1 cellular context compared by ENCODE assay signal in the genomic region with DNA sequence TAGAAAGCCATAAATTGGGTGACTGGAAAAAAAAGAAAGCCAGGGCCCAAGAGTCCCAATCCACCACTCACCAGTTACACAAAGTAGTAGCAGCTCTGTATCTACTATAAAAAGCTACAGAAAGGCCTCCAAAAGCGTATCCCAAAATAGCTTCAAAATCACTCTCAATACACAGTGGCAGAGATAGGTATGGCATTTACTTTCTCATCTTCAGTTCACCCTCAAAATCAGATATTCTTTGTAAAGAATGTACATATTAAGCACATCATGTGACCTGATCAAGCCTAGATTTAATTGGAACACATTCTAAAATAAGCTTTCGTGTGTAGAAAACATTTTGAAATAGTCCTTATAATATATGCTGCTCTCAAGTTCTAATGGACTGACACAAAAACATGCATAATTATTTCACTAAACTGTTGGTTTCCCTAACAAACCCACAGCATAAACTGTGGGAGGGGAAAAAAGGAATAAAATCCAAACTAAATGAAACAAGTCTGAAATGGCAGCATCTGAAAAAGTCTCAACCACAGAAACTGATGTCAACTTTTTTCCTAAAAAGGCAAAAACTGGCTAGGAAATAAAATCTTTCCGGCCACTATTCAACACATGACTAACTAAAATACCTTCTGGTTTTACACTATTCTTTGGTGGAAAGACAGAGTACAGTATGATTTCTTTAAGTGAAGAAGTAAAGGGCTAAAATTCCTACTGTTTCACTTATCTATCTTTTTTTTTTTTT.
A peak's percentile ranks its signal among the peaks of the same experiment; 100 is the strongest.
TF ChIP-seq lines count a peak whose summit lies in the region.

No MANE protein-coding gene starts in this region.

TF ChIP-seq in GM12878, 131 proteins besides CTCF, POLR2A, EP300 and RAD21 (continued from another document):
- TF ChIP-seq TCF12 (IDR thresholded peaks at IDR 0.05; ENCODE audit: low read depth, low read length) (no peak), JUNB (IDR thresholded peaks at IDR 0.05) (peak; percentile 62), CREB1 (IDR thresholded peaks at IDR 0.05; ENCODE audit: low read depth) (no peak), SUZ12 (IDR thresholded peaks at IDR 0.05; ENCODE audit: unreplicated experiment) (no peak), PBX3 (IDR thresholded peaks at IDR 0.05; ENCODE audit: insufficient replicate concordance, low read depth, low read length) (no peak), NFXL1 (IDR thresholded peaks at IDR 0.05; ENCODE audit: borderline replicate concordance) (no peak), FOXM1 (IDR thresholded peaks at IDR 0.05; ENCODE audit: low read depth, low read length) (peak; percentile 74; the same call in 1 of the 2 replicates), ZNF384 (IDR thresholded peaks at IDR 0.05; ENCODE audit: borderline replicate concordance, low read depth, low read length) (0 out of 2 replicates have a peak, but pooled peaks have one; percentile 13), BHLHE40 (IDR thresholded peaks at IDR 0.05; ENCODE audit: borderline replicate concordance in 1 of 2, low read depth in 2 of 2, low read length in 1 of 2) (no peak; a peak in 1 of 4 replicates), BRCA1 (IDR thresholded peaks at IDR 0.05; ENCODE audit: low read depth, low read length) (no peak), SKIL (IDR thresholded peaks at IDR 0.05; ENCODE audit: low read depth, poor library complexity, severe bottlenecking) (peak; percentile 36), BCL3 (IDR thresholded peaks at IDR 0.05; ENCODE audit: borderline replicate concordance, insufficient read depth, low read depth, low read length, poor library complexity, severe bottlenecking) (peak; percentile 23), USF2 (IDR thresholded peaks at IDR 0.05; ENCODE audit: borderline replicate concordance, low read depth, low read length) (no peak; the same call in 1 of the 2 replicates), LARP7 (IDR thresholded peaks at IDR 0.05) (no peak), ZBED1 (IDR thresholded peaks at IDR 0.05; ENCODE audit: borderline replicate concordance) (peak; percentile 47; the same call in 1 of the 2 replicates), DPF2 (IDR thresholded peaks at IDR 0.05) (no peak), NFYA (IDR thresholded peaks at IDR 0.05; ENCODE audit: borderline replicate concordance, low read depth, low read length) (no peak), IKZF2 (IDR thresholded peaks at IDR 0.05) (peak; percentile 71 to 76; a peak in 2 of 4 replicates), RAD51 (IDR thresholded peaks at IDR 0.05) (peak; percentile 74), BMI1 (IDR thresholded peaks at IDR 0.05; ENCODE audit: borderline replicate concordance) (no peak), SUPT20H (IDR thresholded peaks at IDR 0.05; ENCODE audit: borderline replicate concordance, control insufficient read depth, low read depth, low read length) (no peak), POU2F2 (IDR thresholded peaks at IDR 0.05; ENCODE audit: borderline replicate concordance, low read depth, low read length) (no peak), HDGF (IDR thresholded peaks at IDR 0.05) (no peak), MYC (IDR thresholded peaks at IDR 0.05; ENCODE audit: insufficient read depth, insufficient read length, insufficient replicate concordance, low read length, severe bottlenecking) (no peak), ZNF207 (IDR thresholded peaks at IDR 0.05; ENCODE audit: borderline replicate concordance) (no peak), RFX5 (IDR thresholded peaks at IDR 0.05; ENCODE audit: low read depth, low read length) (no peak), FOS (IDR thresholded peaks at IDR 0.05; ENCODE audit: borderline replicate concordance, extremely low read depth, insufficient read length) (no peak), RCOR1 (conservative IDR thresholded peaks at IDR 0.05; ENCODE audit: low read depth, low read length) (no peak), CBFB (IDR thresholded peaks at IDR 0.05; ENCODE audit: low read depth) (0 out of 2 replicates have a peak, but pooled peaks have one; percentile 72)
- TF ChIP-seq, protein P1, sequence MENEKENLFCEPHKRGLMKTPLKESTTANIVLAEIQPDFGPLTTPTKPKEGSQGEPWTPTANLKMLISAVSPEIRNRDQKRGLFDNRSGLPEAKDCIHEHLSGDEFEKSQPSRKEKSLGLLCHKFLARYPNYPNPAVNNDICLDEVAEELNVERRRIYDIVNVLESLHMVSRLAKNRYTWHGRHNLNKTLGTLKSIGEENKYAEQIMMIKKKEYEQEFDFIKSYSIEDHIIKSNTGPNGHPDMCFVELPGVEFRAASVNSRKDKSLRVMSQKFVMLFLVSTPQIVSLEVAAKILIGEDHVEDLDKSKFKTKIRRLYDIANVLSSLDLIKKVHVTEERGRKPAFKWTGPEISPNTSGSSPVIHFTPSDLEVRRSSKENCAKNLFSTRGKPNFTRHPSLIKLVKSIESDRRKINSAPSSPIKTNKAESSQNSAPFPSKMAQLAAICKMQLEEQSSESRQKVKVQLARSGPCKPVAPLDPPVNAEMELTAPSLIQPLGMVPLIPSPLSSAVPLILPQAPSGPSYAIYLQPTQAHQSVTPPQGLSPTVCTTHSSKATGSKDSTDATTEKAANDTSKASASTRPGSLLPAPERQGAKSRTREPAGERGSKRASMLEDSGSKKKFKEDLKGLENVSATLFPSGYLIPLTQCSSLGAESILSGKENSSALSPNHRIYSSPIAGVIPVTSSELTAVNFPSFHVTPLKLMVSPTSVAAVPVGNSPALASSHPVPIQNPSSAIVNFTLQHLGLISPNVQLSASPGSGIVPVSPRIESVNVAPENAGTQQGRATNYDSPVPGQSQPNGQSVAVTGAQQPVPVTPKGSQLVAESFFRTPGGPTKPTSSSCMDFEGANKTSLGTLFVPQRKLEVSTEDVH (IDR thresholded peaks at IDR 0.05; ENCODE audit: low read depth, partially characterized antibody): no peak
